Comparison of ENCODE assay signal across 2 cellular contexts in the genomic region with DNA sequence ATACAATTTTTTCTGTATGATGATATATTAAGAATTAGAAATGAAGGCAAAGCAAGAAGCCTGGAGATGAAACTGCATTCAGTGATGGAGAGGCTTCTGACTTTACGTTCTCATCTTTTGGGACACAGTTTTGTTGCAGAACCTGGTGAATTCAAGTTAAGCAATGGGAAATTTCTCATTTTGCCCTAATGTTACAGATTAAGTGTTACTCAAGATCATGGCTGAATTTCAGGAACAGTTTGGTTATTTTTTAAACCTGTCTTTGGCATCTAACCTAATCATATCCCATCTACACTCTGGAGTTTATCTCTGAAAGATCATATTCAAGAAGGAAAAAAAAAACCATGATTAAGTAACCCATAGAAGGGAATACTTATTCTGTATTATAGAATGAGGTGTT.
TF ChIP-seq lines count a peak whose summit lies in the region.

No MANE protein-coding gene starts in this region.

TF ChIP-seq in liver, 16 proteins besides CTCF, POLR2A, EP300 and RAD21:
- TF ChIP-seq, protein P1, sequence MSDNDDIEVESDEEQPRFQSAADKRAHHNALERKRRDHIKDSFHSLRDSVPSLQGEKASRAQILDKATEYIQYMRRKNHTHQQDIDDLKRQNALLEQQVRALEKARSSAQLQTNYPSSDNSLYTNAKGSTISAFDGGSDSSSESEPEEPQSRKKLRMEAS (IDR thresholded peaks at IDR 0.05): no peak
- TF ChIP-seq SP1 (IDR thresholded peaks at IDR 0.05) (peak; percentile 8), GABPA (IDR thresholded peaks at IDR 0.05 in 1 of 2, conservative IDR thresholded peaks at IDR 0.05 in 1 of 2) (no peak), RXRA (IDR thresholded peaks at IDR 0.05) (peak; percentile 41 to 61), HNF4A (conservative IDR thresholded peaks at IDR 0.05) (peak; percentile 50 to 67), NR2F2 (IDR thresholded peaks at IDR 0.05) (no peak), FOXA2 (IDR thresholded peaks at IDR 0.05) (no peak), JUND (IDR thresholded peaks at IDR 0.05) (peak; percentile 50 to 60), YY1 (IDR thresholded peaks at IDR 0.05) (peak; percentile 63), EGR1 (IDR thresholded peaks at IDR 0.05; ENCODE audit: low read depth in 2 of 2) (no peak)
- TF ChIP-seq, protein P2, sequence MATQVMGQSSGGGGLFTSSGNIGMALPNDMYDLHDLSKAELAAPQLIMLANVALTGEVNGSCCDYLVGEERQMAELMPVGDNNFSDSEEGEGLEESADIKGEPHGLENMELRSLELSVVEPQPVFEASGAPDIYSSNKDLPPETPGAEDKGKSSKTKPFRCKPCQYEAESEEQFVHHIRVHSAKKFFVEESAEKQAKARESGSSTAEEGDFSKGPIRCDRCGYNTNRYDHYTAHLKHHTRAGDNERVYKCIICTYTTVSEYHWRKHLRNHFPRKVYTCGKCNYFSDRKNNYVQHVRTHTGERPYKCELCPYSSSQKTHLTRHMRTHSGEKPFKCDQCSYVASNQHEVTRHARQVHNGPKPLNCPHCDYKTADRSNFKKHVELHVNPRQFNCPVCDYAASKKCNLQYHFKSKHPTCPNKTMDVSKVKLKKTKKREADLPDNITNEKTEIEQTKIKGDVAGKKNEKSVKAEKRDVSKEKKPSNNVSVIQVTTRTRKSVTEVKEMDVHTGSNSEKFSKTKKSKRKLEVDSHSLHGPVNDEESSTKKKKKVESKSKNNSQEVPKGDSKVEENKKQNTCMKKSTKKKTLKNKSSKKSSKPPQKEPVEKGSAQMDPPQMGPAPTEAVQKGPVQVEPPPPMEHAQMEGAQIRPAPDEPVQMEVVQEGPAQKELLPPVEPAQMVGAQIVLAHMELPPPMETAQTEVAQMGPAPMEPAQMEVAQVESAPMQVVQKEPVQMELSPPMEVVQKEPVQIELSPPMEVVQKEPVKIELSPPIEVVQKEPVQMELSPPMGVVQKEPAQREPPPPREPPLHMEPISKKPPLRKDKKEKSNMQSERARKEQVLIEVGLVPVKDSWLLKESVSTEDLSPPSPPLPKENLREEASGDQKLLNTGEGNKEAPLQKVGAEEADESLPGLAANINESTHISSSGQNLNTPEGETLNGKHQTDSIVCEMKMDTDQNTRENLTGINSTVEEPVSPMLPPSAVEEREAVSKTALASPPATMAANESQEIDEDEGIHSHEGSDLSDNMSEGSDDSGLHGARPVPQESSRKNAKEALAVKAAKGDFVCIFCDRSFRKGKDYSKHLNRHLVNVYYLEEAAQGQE (IDR thresholded peaks at IDR 0.05): no peak
- TF ChIP-seq, protein P3, sequence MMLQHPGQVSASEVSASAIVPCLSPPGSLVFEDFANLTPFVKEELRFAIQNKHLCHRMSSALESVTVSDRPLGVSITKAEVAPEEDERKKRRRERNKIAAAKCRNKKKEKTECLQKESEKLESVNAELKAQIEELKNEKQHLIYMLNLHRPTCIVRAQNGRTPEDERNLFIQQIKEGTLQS (IDR thresholded peaks at IDR 0.05): peak; percentile 82
TF ChIP-seq in liver: peak in this region for 6.

TF ChIP-seq in HepG2, 621 proteins besides CTCF, POLR2A, EP300 and RAD21:
- no peak for TF ChIP-seq ZNF468 (CRISPR knock-in tag; IDR thresholded peaks at IDR 0.05)
- TF ChIP-seq, protein P4, sequence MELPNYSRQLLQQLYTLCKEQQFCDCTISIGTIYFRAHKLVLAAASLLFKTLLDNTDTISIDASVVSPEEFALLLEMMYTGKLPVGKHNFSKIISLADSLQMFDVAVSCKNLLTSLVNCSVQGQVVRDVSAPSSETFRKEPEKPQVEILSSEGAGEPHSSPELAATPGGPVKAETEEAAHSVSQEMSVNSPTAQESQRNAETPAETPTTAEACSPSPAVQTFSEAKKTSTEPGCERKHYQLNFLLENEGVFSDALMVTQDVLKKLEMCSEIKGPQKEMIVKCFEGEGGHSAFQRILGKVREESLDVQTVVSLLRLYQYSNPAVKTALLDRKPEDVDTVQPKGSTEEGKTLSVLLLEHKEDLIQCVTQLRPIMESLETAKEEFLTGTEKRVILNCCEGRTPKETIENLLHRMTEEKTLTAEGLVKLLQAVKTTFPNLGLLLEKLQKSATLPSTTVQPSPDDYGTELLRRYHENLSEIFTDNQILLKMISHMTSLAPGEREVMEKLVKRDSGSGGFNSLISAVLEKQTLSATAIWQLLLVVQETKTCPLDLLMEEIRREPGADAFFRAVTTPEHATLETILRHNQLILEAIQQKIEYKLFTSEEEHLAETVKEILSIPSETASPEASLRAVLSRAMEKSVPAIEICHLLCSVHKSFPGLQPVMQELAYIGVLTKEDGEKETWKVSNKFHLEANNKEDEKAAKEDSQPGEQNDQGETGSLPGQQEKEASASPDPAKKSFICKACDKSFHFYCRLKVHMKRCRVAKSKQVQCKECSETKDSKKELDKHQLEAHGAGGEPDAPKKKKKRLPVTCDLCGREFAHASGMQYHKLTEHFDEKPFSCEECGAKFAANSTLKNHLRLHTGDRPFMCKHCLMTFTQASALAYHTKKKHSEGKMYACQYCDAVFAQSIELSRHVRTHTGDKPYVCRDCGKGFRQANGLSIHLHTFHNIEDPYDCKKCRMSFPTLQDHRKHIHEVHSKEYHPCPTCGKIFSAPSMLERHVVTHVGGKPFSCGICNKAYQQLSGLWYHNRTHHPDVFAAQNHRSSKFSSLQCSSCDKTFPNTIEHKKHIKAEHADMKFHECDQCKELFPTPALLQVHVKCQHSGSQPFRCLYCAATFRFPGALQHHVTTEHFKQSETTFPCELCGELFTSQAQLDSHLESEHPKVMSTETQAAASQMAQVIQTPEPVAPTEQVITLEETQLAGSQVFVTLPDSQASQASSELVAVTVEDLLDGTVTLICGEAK (IDR thresholded peaks at IDR 0.05): no peak
- TF ChIP-seq, protein P4 (CRISPR knock-in tag; IDR thresholded peaks at IDR 0.05): no peak
- no peak for TF ChIP-seq JARID2 (CRISPR knock-in tag; IDR thresholded peaks at IDR 0.05; ENCODE audit: insufficient replicate concordance)
- TF ChIP-seq THAP11 (CRISPR knock-in tag; IDR thresholded peaks at IDR 0.05): no peak
